In the genomic region with DNA sequence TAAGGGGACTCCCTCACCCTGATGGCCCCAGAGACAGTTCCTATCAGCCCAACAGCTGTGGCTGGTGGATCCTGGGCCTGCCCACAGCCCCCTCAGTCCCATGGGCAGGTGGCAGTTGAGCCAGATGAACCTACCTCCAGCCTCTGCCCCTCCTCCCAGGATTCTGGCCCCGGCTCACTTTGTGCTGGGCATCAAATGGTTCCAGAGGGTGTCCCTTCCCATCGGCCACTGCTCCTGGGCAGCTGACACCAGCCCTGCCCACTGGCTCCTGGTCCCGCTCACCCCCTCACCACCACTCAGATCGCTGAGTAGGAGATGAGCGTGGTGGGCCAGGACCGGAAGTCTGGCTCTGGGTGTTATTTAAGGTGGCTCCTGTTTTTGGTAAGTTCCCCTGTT, we compare ENCODE assay signal across 19 cellular contexts. TPM values are rescaled to one million over a fixed set of nuclear protein-coding genes. Genes with fewer than 3 reads are reported as not detected.
DNase-seq lines count a peak whose midpoint lies in the region; ATAC-seq, FAIRE-seq and TF ChIP-seq lines count a peak whose summit lies in the region.
"Had no signal": no experiment of that assay in that cellular context is flagged by ENCODE, and none has a peak within 500 bp of the region (broad histone marks: within the 10 kb centered on the region; RNA-seq: fewer than 3 reads in every experiment).

No MANE protein-coding gene starts in this region.

- SMC1A ChIA-PET in GM12878 (lab: Charles Lee; ENCODE audit: uncharacterized antibody, unreplicated experiment): no interaction called here

- H4K20me1 ChIP-seq in GM12878 (ENCODE audit: control insufficient read depth, insufficient read depth): no peaks in the 10 kb centered on the region

- TF ChIP-seq EP300 in GM12878 (IDR thresholded peaks at IDR 0.05; ENCODE audit: borderline replicate concordance in 1 of 2, control insufficient read depth in 1 of 2, low read depth in 2 of 2, low read length in 2 of 2) (no peak), suprapubic skin (IDR thresholded peaks at IDR 0.05) (no peak)

- intact Hi-C loops in GM12878 (cut with micrococcal nuclease; ENCODE audit: unreplicated experiment): no loop called here

- in situ Hi-C loops in GM12878 (cut with MboI): loop anchor here (10.0 kb wide), 1 partner anchor 59 kb away; a partner anchor contains a TSS

- ATAC-seq in GM12878: no peak

- DNase-seq in activated naive CD4-positive, alpha-beta T cell treated with anti-CD3 and anti-CD28 coated beads, Interleukin-2, amount 50 U/mL, for 16 hours: no peak
- no peak for DNase-seq in GM12878 (ENCODE audit: low read depth, low spot score)
- peak; percentile 53 to 57 for DNase-seq in hippocampal formation (lab: John Stamatoyannopoulos, UW)
- DNase-seq in substantia nigra (lab: John Stamatoyannopoulos, UW): peak in 44 of 49 donors; percentile 20 to 89 (median 62)
- DNase-seq in suprapubic skin (ENCODE audit: low spot score in 2 of 2): no peak
- DNase-seq in H4 (ENCODE audit: low spot score): no peak
- DNase-seq in stimulated activated CD4-positive, alpha-beta T cell treated with anti-CD3 and anti-CD28 coated beads, Interleukin-4, amount 100 ng/mL, for 4 hours: no peak
- DNase-seq: ACHN; islet precursor cell; NCI-H2029; PC-9; stimulated activated CD4-positive, alpha-beta T cell treated with anti-CD3 and anti-CD28 coated beads, Interleukin-15, amount 100 ng/mL, for 24 hours had no signal

- BruUV-seq in GM12878 (replicated peaks; lab: Mats Ljungman, UMichigan): no TSS peak

- no peaks in the 10 kb centered on the region for H3K9me3 Mint-ChIP-seq in activated naive CD4-positive, alpha-beta T cell treated with anti-CD3 and anti-CD28 coated beads, Interleukin-2, amount 50 U/mL, for 24 hours

- H3K4me1 ChIP-seq in GM12878 (ENCODE audit: control insufficient read depth, insufficient read depth, low read length): peaks cover 28% of the 10 kb centered on the region
- H3K4me1 ChIP-seq in suprapubic skin: peaks cover 52% of the 10 kb centered on the region

- CTCF ChIA-PET in GM12878 (lab: Yijun Ruan, JAX): interaction anchor here (3.4 kb wide), 1 partner anchor 82 kb away, joined by 25 read pairs; no protein-coding TSS in a partner anchor

- POLR2A ChIA-PET in GM12878 (lab: Charles Lee): interaction anchor here (0.6 to 0.7 kb wide), 2 partner anchors 10 to 16 kb away, joined by 3 read pairs; no protein-coding TSS in a partner anchor

- 0 out of 2 replicates have a peak overlapping the region, but pooled peaks have one; percentile 77 for H3K4me3 ChIP-seq in GM12878
- H3K4me3 ChIP-seq in suprapubic skin: no peak overlapping the region
- H3K4me3 ChIP-seq: PC-9, thoracic aorta had no signal

- H3K27me3 ChIP-seq in GM12878 (replicated peaks in 1 of 2; ENCODE audit: control insufficient read depth in 2 of 2, insufficient read depth in 2 of 2, low read length in 1 of 2) (no peaks in the 10 kb centered on the region), suprapubic skin (no peaks in the 10 kb centered on the region)

- peaks cover 3 to 5% of the 10 kb centered on the region in 2 experiments for H3K36me3 ChIP-seq in GM12878 (ENCODE audit: control insufficient read depth in 2 of 2, insufficient read depth in 2 of 2, low read length in 1 of 2)
- no peaks in the 10 kb centered on the region for H3K36me3 ChIP-seq in suprapubic skin
- H3K36me3 ChIP-seq: thoracic aorta had no signal

- peaks cover 15% of the 10 kb centered on the region for H3K79me2 ChIP-seq in GM12878 (ENCODE audit: control insufficient read depth, insufficient read depth, low read length)

- H2AFZ ChIP-seq in GM12878 (ENCODE audit: control insufficient read depth, low read depth, low read length): no peak overlapping the region; the same call in 1 of the 2 replicates
- H2AFZ ChIP-seq: PC-9 had no signal

- TF ChIP-seq CTCF in GM12878 (IDR thresholded peaks at IDR 0.05 in 2 of 3, conservative IDR thresholded peaks at IDR 0.05 in 1 of 3; ENCODE audit: control insufficient read depth in 2 of 3, extremely low read depth in 1 of 3, insufficient read depth in 1 of 3, low read depth in 3 of 3, low read length in 3 of 3) (no peak), suprapubic skin (IDR thresholded peaks at IDR 0.05) (no peak)

- H3K4me2 ChIP-seq in GM12878 (ENCODE audit: control insufficient read depth, insufficient read depth): peak overlapping the region; percentile 75
- H3K4me2 ChIP-seq: PC-9 had no signal

- no peak overlapping the region for H3K27ac Mint-ChIP-seq in activated naive CD4-positive, alpha-beta T cell treated with anti-CD3 and anti-CD28 coated beads, Interleukin-2, amount 50 U/mL, for 24 hours
- H3K27ac Mint-ChIP-seq: progenitor cell of endocrine pancreas had no signal

- H3K4me3 Mint-ChIP-seq in activated naive CD4-positive, alpha-beta T cell treated with anti-CD3 and anti-CD28 coated beads, Interleukin-2, amount 50 U/mL, for 24 hours: peak overlapping the region; percentile 47

- H3K36me3 Mint-ChIP-seq in activated naive CD4-positive, alpha-beta T cell treated with anti-CD3 and anti-CD28 coated beads, Interleukin-2, amount 50 U/mL, for 24 hours: peaks cover 6% of the 10 kb centered on the region

- H3K4me1 Mint-ChIP-seq in activated naive CD4-positive, alpha-beta T cell treated with anti-CD3 and anti-CD28 coated beads, Interleukin-2, amount 50 U/mL, for 24 hours: peaks cover 27% of the 10 kb centered on the region

- no peaks in the 10 kb centered on the region for H3K9me3 ChIP-seq in GM12878 (replicated peaks; ENCODE audit: control insufficient read depth, insufficient read depth, low read length)
- no peaks in the 10 kb centered on the region for H3K9me3 ChIP-seq in suprapubic skin
- H3K9me3 ChIP-seq: thoracic aorta had no signal

- 31% methylated on average over 6 of the region's 6 CpGs for WGBS in GM12878 (ENCODE audit: insufficient coverage, insufficient replicate concordance, low lambda C conversion rate, missing lambda C conversion rate)
- 65% methylated on average over 3 of the region's 6 CpGs for WGBS in suprapubic skin

- TF ChIP-seq RAD21 in GM12878 (IDR thresholded peaks at IDR 0.05; ENCODE audit: insufficient read depth, low read depth, low read length): no peak

- no peaks in the 10 kb centered on the region for H3K27me3 Mint-ChIP-seq in activated naive CD4-positive, alpha-beta T cell treated with anti-CD3 and anti-CD28 coated beads, Interleukin-2, amount 50 U/mL, for 24 hours

- RAD21 ChIA-PET in GM12878 (lab: Charles Lee; ENCODE audit: unreplicated experiment): no interaction called here

- H3K27ac ChIP-seq in GM12878 (ENCODE audit: control insufficient read depth, insufficient read depth) (no peak overlapping the region; the same call in 1 of the 2 replicates), substantia nigra (ENCODE audit: low read depth, low read length, poor library complexity, severe bottlenecking) (peak overlapping the region; percentile 95), suprapubic skin (no peak overlapping the region)
- H3K27ac ChIP-seq: PC-9 had no signal

- TF ChIP-seq POLR2A in GM12878 (IDR thresholded peaks at IDR 0.05; ENCODE audit: low read depth, low read length): no peak
- TF ChIP-seq POLR2A in suprapubic skin (IDR thresholded peaks at IDR 0.05): no peak

- no peak overlapping the region for H3K9ac ChIP-seq in GM12878 (ENCODE audit: control insufficient read depth, insufficient read depth, low read length)

- FAIRE-seq in GM12878 (lab: Jason Lieb, UNC): no peak
- FAIRE-seq: GM18507 had no signal

RNA-seq across cellular contexts. Expression of a gene that starts 2.0 kb away (rescaled TPM):
- 149 and 160 TPM in 2 replicates for total RNA-seq in GM12878 (2013; cell fraction: nucleolus; rRNA removed)
- total RNA-seq in GM12878 (2014; rRNA removed) (9.7 and 10.7 TPM in 2 replicates), GM12878 (2014; rRNA removed; fragmentation: Illumina TruSeq; extraction: Trizol) (4.2 and 4.4 TPM in 2 replicates), GM12878 (2021) (7.7 and 8.5 TPM in 2 replicates), suprapubic skin (10 to 100 TPM in 1 of 4 donors, 1 to 10 TPM in 3; 5.7 to 12.0 (median 8.2) TPM)
- polyA plus RNA-seq in GM12878 (2011; ENCODE audit: low read depth): 2.5 TPM
- polyA plus RNA-seq in GM12878 (2011; rRNA removed) (14.1 and 25.2 TPM in 2 replicates), GM12878 (2014; fragmentation: Illumina TruSeq; extraction: Trizol) (5.8 and 6.6 TPM in 2 replicates), GM12878 (2014; fragmentation: Nextera tagmentation; extraction: Ambion mirVana) (under 1 TPM; 0.26 to 0.47 TPM), GM12878 (2014; rRNA removed) (9.9 and 10.4 TPM in 2 replicates), GM12878 (2016; fragmentation: Nextera tagmentation; extraction: Ambion mirVana) (1 to 10 TPM; 6.5 to 6.7 TPM)
- polyA plus RNA-seq in GM12878 (2011; cell fraction: cytosol; rRNA removed): 24.7 and 32.7 TPM in 2 replicates
- 99.0 and 109 TPM in 2 replicates for polyA plus RNA-seq in GM12878 (2011; cell fraction: nucleus; rRNA removed)
- polyA plus RNA-seq in GM12878 (2012): 3.8 and 5.7 TPM in 2 replicates
- 24.1 and 32.2 TPM in 2 replicates for polyA minus RNA-seq in GM12878 (2011; rRNA and poly(A)+ RNA removed)
- polyA minus RNA-seq in GM12878 (2011; cell fraction: cytosol; rRNA and poly(A)+ RNA removed): 5.4 and 7.2 TPM in 2 replicates
- 20.9 and 23.5 TPM in 2 replicates for polyA minus RNA-seq in GM12878 (2011; cell fraction: nucleus; rRNA and poly(A)+ RNA removed)
- 3.0 and 9.3 TPM in 2 replicates for total RNA-seq in H4 (2014; rRNA removed; shearing (Covaris generic))

RNA-seq across cellular contexts. Expression of a gene that starts 11.9 kb away (rescaled TPM):
- total RNA-seq in GM12878 (2013; cell fraction: nucleolus; rRNA removed): 157 and 160 TPM in 2 replicates
- total RNA-seq in GM12878 (2014; rRNA removed) (3,474 and 3,658 TPM in 2 replicates), GM12878 (2014; rRNA removed; fragmentation: Illumina TruSeq; extraction: Trizol) (2,756 and 2,777 TPM in 2 replicates), GM12878 (2021) (1,318 and 1,414 TPM in 2 replicates), suprapubic skin (1,000 to 10,000 TPM in 1 of 4 donors, 100 to 1,000 TPM in 3; 565 to 1,273 (median 679) TPM)
- polyA plus RNA-seq in GM12878 (2011; ENCODE audit: low read depth): 1,426 TPM
- polyA plus RNA-seq in GM12878 (2011; rRNA removed) (1,375 and 1,634 TPM in 2 replicates), GM12878 (2014; fragmentation: Illumina TruSeq; extraction: Trizol) (1,052 and 1,828 TPM in 2 replicates), GM12878 (2014; fragmentation: Nextera tagmentation; extraction: Ambion mirVana) (1,000 to 10,000 TPM; 2,918 to 3,855 TPM), GM12878 (2014; rRNA removed) (4,938 and 5,822 TPM in 2 replicates), GM12878 (2016; fragmentation: Nextera tagmentation; extraction: Ambion mirVana) (1,000 to 10,000 TPM; 2,421 to 2,570 TPM)
- 350 and 2,010 TPM in 2 replicates for polyA plus RNA-seq in GM12878 (2011; cell fraction: cytosol; rRNA removed)
- 901 and 1,479 TPM in 2 replicates for polyA plus RNA-seq in GM12878 (2011; cell fraction: nucleus; rRNA removed)
- polyA plus RNA-seq in GM12878 (2012): 5,418 and 5,579 TPM in 2 replicates
- 1,625 and 2,002 TPM in 2 replicates for polyA minus RNA-seq in GM12878 (2011; rRNA and poly(A)+ RNA removed)
- polyA minus RNA-seq in GM12878 (2011; cell fraction: cytosol; rRNA and poly(A)+ RNA removed): 442 and 456 TPM in 2 replicates
- polyA minus RNA-seq in GM12878 (2011; cell fraction: nucleus; rRNA and poly(A)+ RNA removed): 137 and 144 TPM in 2 replicates
- total RNA-seq in H4 (2014; rRNA removed; shearing (Covaris generic)): 583 and 762 TPM in 2 replicates

RNA-seq across cellular contexts. Expression of a gene that starts 58.7 kb away (rescaled TPM):
- total RNA-seq in GM12878 (2013; cell fraction: nucleolus; rRNA removed): 3.2 and 3.4 TPM in 2 replicates
- 0.06 TPM in 1 of 2 replicates, not detected in the other for total RNA-seq in GM12878 (2014; rRNA removed)
- total RNA-seq in GM12878 (2014; rRNA removed; fragmentation: Illumina TruSeq; extraction: Trizol): 0.13 and 0.14 TPM in 2 replicates
- total RNA-seq in GM12878 (2021): 0.15 and 0.21 TPM in 2 replicates
- polyA plus RNA-seq in GM12878 (2011; ENCODE audit: low read depth): 0.20 TPM
- polyA plus RNA-seq in GM12878 (2011; rRNA removed): 1.0 and 1.8 TPM in 2 replicates
- polyA plus RNA-seq in GM12878 (2011; cell fraction: cytosol; rRNA removed): 0.90 and 1.6 TPM in 2 replicates
- polyA plus RNA-seq in GM12878 (2011; cell fraction: nucleus; rRNA removed): 6.5 and 10.4 TPM in 2 replicates
- polyA plus RNA-seq in GM12878 (2012): 0.08 and 0.44 TPM in 2 replicates
- polyA plus RNA-seq in GM12878 (2014; fragmentation: Illumina TruSeq; extraction: Trizol): 0.10 TPM in 1 of 2 replicates, not detected in the other
- under 1 TPM; 0.04 to 0.08 TPM for polyA plus RNA-seq in GM12878 (2014; fragmentation: Nextera tagmentation; extraction: Ambion mirVana)
- 0.06 and 0.14 TPM in 2 replicates for polyA plus RNA-seq in GM12878 (2014; rRNA removed)
- under 1 TPM; 0.13 to 0.19 TPM for polyA plus RNA-seq in GM12878 (2016; fragmentation: Nextera tagmentation; extraction: Ambion mirVana)
- polyA minus RNA-seq in GM12878 (2011; rRNA and poly(A)+ RNA removed): 0.73 and 0.93 TPM in 2 replicates
- polyA minus RNA-seq in GM12878 (2011; cell fraction: cytosol; rRNA and poly(A)+ RNA removed): 0.62 TPM in 1 of 2 replicates, not detected in the other
- polyA minus RNA-seq in GM12878 (2011; cell fraction: nucleus; rRNA and poly(A)+ RNA removed): 1.5 and 2.1 TPM in 2 replicates
- not detected for total RNA-seq in suprapubic skin
- not detected in 2 replicates for total RNA-seq in H4 (2014; rRNA removed; shearing (Covaris generic))
- total RNA-seq: chondrocyte, HT1080, M059J, PC-9, progenitor cell of endocrine pancreas, thoracic aorta had no signal

Comparison
In these comparisons a context has a peak if more than half of its experiments do, and no peak if none do; other contexts are left out.
1. DNase-seq: peak in hippocampal formation (2 of 2) and substantia nigra (44 of 49); none in activated naive CD4-positive, alpha-beta T cell treated with anti-CD3 and anti-CD28 coated beads, Interleukin-2, amount 50 U/mL, for 16 hours (single experiment), GM12878 (single experiment), suprapubic skin (0 of 2), H4 (single experiment) and stimulated activated CD4-positive, alpha-beta T cell treated with anti-CD3 and anti-CD28 coated beads, Interleukin-4, amount 100 ng/mL, for 4 hours (0 of 2).